8 cellular contexts compared by ENCODE assay signal in genomic region chr4:87422104-87423052, GRCh38. TPM values are rescaled to one million over a fixed set of nuclear protein-coding genes. Genes with fewer than 3 reads are reported as not detected.
A peak's percentile ranks its signal among the peaks of the same experiment; 100 is the strongest.
DNase-seq lines count a peak whose midpoint lies in the region; ATAC-seq and TF ChIP-seq lines count a peak whose summit lies in the region.

NUDT9 (plus strand) TSS chr4:87422573; CDS start chr4:87422906, 333 bp downstream.

- peak within 1 kb of the TSS; percentile 93 for H3K4me3 Mint-ChIP-seq in WTC11

- H3K9me3 Mint-ChIP-seq in WTC11, result peaks cover 21% of the 10 kb centered on the region

- H3K27ac Mint-ChIP-seq in WTC11, result peak within 1 kb of the TSS; percentile 98

- H3K27me3 Mint-ChIP-seq in WTC11 (ENCODE audit: low read depth), result peaks cover 5% of the 10 kb centered on the region; the same call in 1 of the 2 replicates

- POLR2A ChIA-PET in WTC11 (lab: Charles Lee), result interaction anchor here (0.5 to 1.8 kb wide), 4 partner anchors 15 to 155 kb away, joined by 3 to 6 read pairs (median 6); no protein-coding TSS in a partner anchor

- CTCF ChIA-PET in WTC11 (lab: Charles Lee), result interaction anchor here (1.1 to 4.1 kb wide), 3 partner anchors 12 to 69 kb away, joined by 3 to 18 read pairs (median 4); partner anchors contain the start of gene HSD17B11

- DNase-seq in AG08396 (ENCODE audit: low spot score) (peak; percentile 89), NCI-H226 (peak; percentile 97), WTC11 (ENCODE audit: low spot score) (peak; percentile 94), cardiac fibroblast (ENCODE audit: low read depth in 2 of 2) (peak; percentile 96 to 97), iPS-NIHi7 (ENCODE audit: extremely low spot score) (peak; percentile 94), smooth muscle cell of the brain vasculature (ENCODE audit: low read depth, low spot score) (peak; percentile 85)

- peak; percentile 93 for ATAC-seq in GM18909 (IDR thresholded peaks at IDR 0.05; ENCODE audit: poor library complexity, unreplicated experiment)
- ATAC-seq in HG03175 (IDR thresholded peaks at IDR 0.05; ENCODE audit: unreplicated experiment), result peak; percentile 90
- peak; percentile 86 for ATAC-seq in WTC11

- peaks cover 36% of the 10 kb centered on the region for H3K4me1 Mint-ChIP-seq in WTC11

- peaks cover 14% of the 10 kb centered on the region for H3K36me3 Mint-ChIP-seq in WTC11

- H3K4me3 ChIP-seq in cardiac fibroblast (replicated peaks in 1 of 2; ENCODE audit: low read depth in 2 of 2, low read length in 2 of 2), result peak within 1 kb of the TSS; percentile 68 to 93

- TF ChIP-seq CTCF in WTC11 (IDR thresholded peaks at IDR 0.05) (no peak), cardiac fibroblast (IDR thresholded peaks at IDR 0.05; ENCODE audit: low read depth, low read length) (peak; percentile 6)

TF ChIP-seq in WTC11, 78 proteins besides CTCF, POLR2A, EP300 and RAD21 (continues in another document):
- TF ChIP-seq, protein P1, sequence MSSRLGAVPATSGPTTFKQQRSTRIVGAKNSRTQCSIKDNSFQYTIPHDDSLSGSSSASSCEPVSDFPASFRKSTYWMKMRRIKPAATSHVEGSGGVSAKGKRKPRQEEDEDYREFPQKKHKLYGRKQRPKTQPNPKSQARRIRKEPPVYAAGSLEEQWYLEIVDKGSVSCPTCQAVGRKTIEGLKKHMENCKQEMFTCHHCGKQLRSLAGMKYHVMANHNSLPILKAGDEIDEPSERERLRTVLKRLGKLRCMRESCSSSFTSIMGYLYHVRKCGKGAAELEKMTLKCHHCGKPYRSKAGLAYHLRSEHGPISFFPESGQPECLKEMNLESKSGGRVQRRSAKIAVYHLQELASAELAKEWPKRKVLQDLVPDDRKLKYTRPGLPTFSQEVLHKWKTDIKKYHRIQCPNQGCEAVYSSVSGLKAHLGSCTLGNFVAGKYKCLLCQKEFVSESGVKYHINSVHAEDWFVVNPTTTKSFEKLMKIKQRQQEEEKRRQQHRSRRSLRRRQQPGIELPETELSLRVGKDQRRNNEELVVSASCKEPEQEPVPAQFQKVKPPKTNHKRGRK (CRISPR knock-in tag; IDR thresholded peaks at IDR 0.05; ENCODE audit: borderline replicate concordance), result no peak
- TF ChIP-seq SMAD3 (CRISPR knock-in tag; IDR thresholded peaks at IDR 0.05; ENCODE audit: borderline replicate concordance) (peak; percentile 60), MXD4 (CRISPR knock-in tag; IDR thresholded peaks at IDR 0.05; ENCODE audit: borderline replicate concordance) (no peak), HMGXB4 (CRISPR knock-in tag; IDR thresholded peaks at IDR 0.05) (peak; percentile 68), MAX (CRISPR knock-in tag; IDR thresholded peaks at IDR 0.05) (peak; percentile 96), TEAD4 (CRISPR knock-in tag; IDR thresholded peaks at IDR 0.05) (no peak), CREM (CRISPR knock-in tag; IDR thresholded peaks at IDR 0.05) (peak; percentile 58; the same call in 1 of the 2 replicates), NR3C1 (CRISPR knock-in tag; conservative IDR thresholded peaks at IDR 0.05; ENCODE audit: low read depth) (no peak), EMX1 (CRISPR knock-in tag; IDR thresholded peaks at IDR 0.05) (no peak), ZMAT4 (CRISPR knock-in tag; IDR thresholded peaks at IDR 0.05) (no peak), NFATC4 (CRISPR knock-in tag; IDR thresholded peaks at IDR 0.05) (no peak)
- TF ChIP-seq, protein P2, sequence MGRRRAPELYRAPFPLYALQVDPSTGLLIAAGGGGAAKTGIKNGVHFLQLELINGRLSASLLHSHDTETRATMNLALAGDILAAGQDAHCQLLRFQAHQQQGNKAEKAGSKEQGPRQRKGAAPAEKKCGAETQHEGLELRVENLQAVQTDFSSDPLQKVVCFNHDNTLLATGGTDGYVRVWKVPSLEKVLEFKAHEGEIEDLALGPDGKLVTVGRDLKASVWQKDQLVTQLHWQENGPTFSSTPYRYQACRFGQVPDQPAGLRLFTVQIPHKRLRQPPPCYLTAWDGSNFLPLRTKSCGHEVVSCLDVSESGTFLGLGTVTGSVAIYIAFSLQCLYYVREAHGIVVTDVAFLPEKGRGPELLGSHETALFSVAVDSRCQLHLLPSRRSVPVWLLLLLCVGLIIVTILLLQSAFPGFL (CRISPR knock-in tag; IDR thresholded peaks at IDR 0.05; ENCODE audit: borderline replicate concordance), result no peak
- TF ChIP-seq, protein P3, sequence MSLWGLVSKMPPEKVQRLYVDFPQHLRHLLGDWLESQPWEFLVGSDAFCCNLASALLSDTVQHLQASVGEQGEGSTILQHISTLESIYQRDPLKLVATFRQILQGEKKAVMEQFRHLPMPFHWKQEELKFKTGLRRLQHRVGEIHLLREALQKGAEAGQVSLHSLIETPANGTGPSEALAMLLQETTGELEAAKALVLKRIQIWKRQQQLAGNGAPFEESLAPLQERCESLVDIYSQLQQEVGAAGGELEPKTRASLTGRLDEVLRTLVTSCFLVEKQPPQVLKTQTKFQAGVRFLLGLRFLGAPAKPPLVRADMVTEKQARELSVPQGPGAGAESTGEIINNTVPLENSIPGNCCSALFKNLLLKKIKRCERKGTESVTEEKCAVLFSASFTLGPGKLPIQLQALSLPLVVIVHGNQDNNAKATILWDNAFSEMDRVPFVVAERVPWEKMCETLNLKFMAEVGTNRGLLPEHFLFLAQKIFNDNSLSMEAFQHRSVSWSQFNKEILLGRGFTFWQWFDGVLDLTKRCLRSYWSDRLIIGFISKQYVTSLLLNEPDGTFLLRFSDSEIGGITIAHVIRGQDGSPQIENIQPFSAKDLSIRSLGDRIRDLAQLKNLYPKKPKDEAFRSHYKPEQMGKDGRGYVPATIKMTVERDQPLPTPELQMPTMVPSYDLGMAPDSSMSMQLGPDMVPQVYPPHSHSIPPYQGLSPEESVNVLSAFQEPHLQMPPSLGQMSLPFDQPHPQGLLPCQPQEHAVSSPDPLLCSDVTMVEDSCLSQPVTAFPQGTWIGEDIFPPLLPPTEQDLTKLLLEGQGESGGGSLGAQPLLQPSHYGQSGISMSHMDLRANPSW (CRISPR knock-in tag; conservative IDR thresholded peaks at IDR 0.05; ENCODE audit: low read depth), result no peak
- TF ChIP-seq, protein P4, sequence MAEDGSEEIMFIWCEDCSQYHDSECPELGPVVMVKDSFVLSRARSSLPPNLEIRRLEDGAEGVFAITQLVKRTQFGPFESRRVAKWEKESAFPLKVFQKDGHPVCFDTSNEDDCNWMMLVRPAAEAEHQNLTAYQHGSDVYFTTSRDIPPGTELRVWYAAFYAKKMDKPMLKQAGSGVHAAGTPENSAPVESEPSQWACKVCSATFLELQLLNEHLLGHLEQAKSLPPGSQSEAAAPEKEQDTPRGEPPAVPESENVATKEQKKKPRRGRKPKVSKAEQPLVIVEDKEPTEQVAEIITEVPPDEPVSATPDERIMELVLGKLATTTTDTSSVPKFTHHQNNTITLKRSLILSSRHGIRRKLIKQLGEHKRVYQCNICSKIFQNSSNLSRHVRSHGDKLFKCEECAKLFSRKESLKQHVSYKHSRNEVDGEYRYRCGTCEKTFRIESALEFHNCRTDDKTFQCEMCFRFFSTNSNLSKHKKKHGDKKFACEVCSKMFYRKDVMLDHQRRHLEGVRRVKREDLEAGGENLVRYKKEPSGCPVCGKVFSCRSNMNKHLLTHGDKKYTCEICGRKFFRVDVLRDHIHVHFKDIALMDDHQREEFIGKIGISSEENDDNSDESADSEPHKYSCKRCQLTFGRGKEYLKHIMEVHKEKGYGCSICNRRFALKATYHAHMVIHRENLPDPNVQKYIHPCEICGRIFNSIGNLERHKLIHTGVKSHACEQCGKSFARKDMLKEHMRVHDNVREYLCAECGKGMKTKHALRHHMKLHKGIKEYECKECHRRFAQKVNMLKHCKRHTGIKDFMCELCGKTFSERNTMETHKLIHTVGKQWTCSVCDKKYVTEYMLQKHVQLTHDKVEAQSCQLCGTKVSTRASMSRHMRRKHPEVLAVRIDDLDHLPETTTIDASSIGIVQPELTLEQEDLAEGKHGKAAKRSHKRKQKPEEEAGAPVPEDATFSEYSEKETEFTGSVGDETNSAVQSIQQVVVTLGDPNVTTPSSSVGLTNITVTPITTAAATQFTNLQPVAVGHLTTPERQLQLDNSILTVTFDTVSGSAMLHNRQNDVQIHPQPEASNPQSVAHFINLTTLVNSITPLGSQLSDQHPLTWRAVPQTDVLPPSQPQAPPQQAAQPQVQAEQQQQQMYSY (CRISPR knock-in tag; IDR thresholded peaks at IDR 0.05), result no peak; the same call in 1 of the 2 replicates
- TF ChIP-seq, protein P5, sequence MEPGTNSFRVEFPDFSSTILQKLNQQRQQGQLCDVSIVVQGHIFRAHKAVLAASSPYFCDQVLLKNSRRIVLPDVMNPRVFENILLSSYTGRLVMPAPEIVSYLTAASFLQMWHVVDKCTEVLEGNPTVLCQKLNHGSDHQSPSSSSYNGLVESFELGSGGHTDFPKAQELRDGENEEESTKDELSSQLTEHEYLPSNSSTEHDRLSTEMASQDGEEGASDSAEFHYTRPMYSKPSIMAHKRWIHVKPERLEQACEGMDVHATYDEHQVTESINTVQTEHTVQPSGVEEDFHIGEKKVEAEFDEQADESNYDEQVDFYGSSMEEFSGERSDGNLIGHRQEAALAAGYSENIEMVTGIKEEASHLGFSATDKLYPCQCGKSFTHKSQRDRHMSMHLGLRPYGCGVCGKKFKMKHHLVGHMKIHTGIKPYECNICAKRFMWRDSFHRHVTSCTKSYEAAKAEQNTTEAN (CRISPR knock-in tag; IDR thresholded peaks at IDR 0.05), result peak; percentile 23; the same call in 1 of the 2 replicates

RNA-seq across cellular contexts. Expression of gene NUDT9, which starts in this region (rescaled TPM):
- total RNA-seq in WTC11 (2021), result 25.4 to 33.3 TPM (median 27.2 TPM) in 3 replicates

Comparison
In these comparisons a context has a peak if more than half of its experiments do, and no peak if none do; other contexts are left out.
1. Peak in every context shown above with its lines: DNase-seq, ATAC-seq and H3K4me3 ChIP-seq.